In genomic region chr10:8296742-8297101, GRCh38 we compare ENCODE assay signal across 23 cellular contexts.
DNase-seq lines count a peak whose midpoint lies in the region; ATAC-seq, FAIRE-seq and TF ChIP-seq lines count a peak whose summit lies in the region.
"Had no signal": no experiment of that assay in that cellular context is flagged by ENCODE, and none has a peak within 500 bp of the region (broad histone marks: within the 10 kb centered on the region; RNA-seq: fewer than 3 reads in every experiment).

No MANE protein-coding gene starts in this region.

- H3K4me1 Mint-ChIP-seq in GM23338 (peaks cover 10% of the 10 kb centered on the region; the same call in 2 of the 3 replicates), T-helper 17 cell (peaks cover 16% of the 10 kb centered on the region)
- H3K4me1 Mint-ChIP-seq: CD8-positive, alpha-beta memory T cell had no signal

- H3K4me3 Mint-ChIP-seq in GM23338 (peak overlapping the region; percentile 55; the same call in 1 of the 3 replicates), T-helper 17 cell (no peak overlapping the region)
- H3K4me3 Mint-ChIP-seq: CD8-positive, alpha-beta memory T cell had no signal

- no peaks in the 10 kb centered on the region for H3K36me3 ChIP-seq in GM23338 (ENCODE audit: insufficient read depth)
- H3K36me3 ChIP-seq in iPS-15b (ENCODE audit: control insufficient read depth, insufficient read depth, low read length) = no peaks in the 10 kb centered on the region
- H3K36me3 ChIP-seq in trophoblast cell (ENCODE audit: control insufficient read depth in 1 of 2, insufficient read depth in 2 of 2, low read length in 2 of 2) = no peaks in the 10 kb centered on the region
- H3K36me3 ChIP-seq: MG63 had no signal

- H4K12ac ChIP-seq in trophoblast cell (ENCODE audit: low read depth, low read length) = no peak overlapping the region

- H4K8ac ChIP-seq in trophoblast cell (ENCODE audit: low read depth, low read length) = no peak overlapping the region

- no peaks in the 10 kb centered on the region for H3F3A ChIP-seq in GM23338 (replicated peaks; ENCODE audit: low read depth)

- WGBS in trophoblast cell (ENCODE audit: extremely low coverage, insufficient coverage, insufficient read length) = no CpG with 5 or more reads among the region's 2 CpGs

- no peaks in the 10 kb centered on the region for H3K9me3 Mint-ChIP-seq in GM23338
- H3K9me3 Mint-ChIP-seq: CD8-positive, alpha-beta memory T cell had no signal

- no peaks in the 10 kb centered on the region for H4K20me1 ChIP-seq in GM23338 (replicated peaks; ENCODE audit: insufficient read depth)

- peaks cover 3% of the 10 kb centered on the region; the same call in 1 of the 2 replicates for H3K9me2 ChIP-seq in GM23338 (ENCODE audit: insufficient read depth)

- H3K4me3 ChIP-seq in GM23338 (peak overlapping the region; percentile 49), iPS-15b (ENCODE audit: low read depth, low read length) (peak overlapping the region; percentile 56), trophoblast cell (ENCODE audit: low read depth, low read length) (no peak overlapping the region)
- H3K4me3 ChIP-seq: MG63 had no signal

- no peaks in the 10 kb centered on the region for H3K4me1 ChIP-seq in GM23338 (ENCODE audit: insufficient read depth)
- H3K4me1 ChIP-seq in iPS-15b (ENCODE audit: control insufficient read depth, insufficient read depth, low read length) = peaks cover 7% of the 10 kb centered on the region
- peaks cover 6 to 19% of the 10 kb centered on the region in 2 experiments for H3K4me1 ChIP-seq in trophoblast cell (ENCODE audit: control insufficient read depth in 1 of 2, insufficient read depth in 2 of 2, low read length in 2 of 2)

- no peak for FAIRE-seq in GM12892 (lab: Jason Lieb, UNC)
- FAIRE-seq: RCC 7860 had no signal

- H3K79me2 ChIP-seq in GM23338 (replicated peaks; ENCODE audit: insufficient read depth) = no peaks in the 10 kb centered on the region
- peaks cover 4% of the 10 kb centered on the region for H3K79me2 ChIP-seq in trophoblast cell (ENCODE audit: control insufficient read depth, insufficient read depth, low read length, poor library complexity)

- TF ChIP-seq CTCF in GM23338 (conservative IDR thresholded peaks at IDR 0.05; ENCODE audit: low read depth in 2 of 2) (no peak), GM20000 (IDR thresholded peaks at IDR 0.05; ENCODE audit: extremely low read depth, missing control alignments) (no peak)

- no peak overlapping the region for H3K23ac ChIP-seq in trophoblast cell (ENCODE audit: low read length)

- ATAC-seq in GM23338 = no peak
- no peak for ATAC-seq in T-helper 17 cell

- H3K4me2 ChIP-seq in GM23338 (peak overlapping the region; percentile 76), trophoblast cell (ENCODE audit: low read length) (peak overlapping the region; percentile 43)

- H3K27me3 ChIP-seq in GM23338 (ENCODE audit: insufficient read depth) (peaks cover 6% of the 10 kb centered on the region; the same call in 1 of the 2 replicates), iPS-15b (ENCODE audit: control insufficient read depth, insufficient read depth, low read length) (peaks cover 13% of the 10 kb centered on the region), trophoblast cell (ENCODE audit: insufficient read depth, low read length) (no peaks in the 10 kb centered on the region)

- no peak overlapping the region for H3K9ac ChIP-seq in iPS-15b (ENCODE audit: low read depth, low read length)
- H3K9ac ChIP-seq in trophoblast cell (ENCODE audit: low read length) = no peak overlapping the region

- H3K36me3 Mint-ChIP-seq in GM23338 (ENCODE audit: low read depth) = no peaks in the 10 kb centered on the region
- H3K36me3 Mint-ChIP-seq in T-helper 17 cell (ENCODE audit: low read depth) = no peaks in the 10 kb centered on the region
- H3K36me3 Mint-ChIP-seq: CD8-positive, alpha-beta memory T cell had no signal

- H3K27me3 Mint-ChIP-seq in GM23338 (ENCODE audit: insufficient read depth, low read depth, poor library complexity) = peaks cover 7% of the 10 kb centered on the region
- peaks cover 4% of the 10 kb centered on the region for H3K27me3 Mint-ChIP-seq in T-helper 17 cell

- H2BK5ac ChIP-seq in trophoblast cell (ENCODE audit: low read depth, low read length, poor library complexity) = peak overlapping the region; percentile 83

- no peak overlapping the region for H3K18ac ChIP-seq in trophoblast cell (ENCODE audit: low read length)

- H3K4ac ChIP-seq in trophoblast cell (ENCODE audit: low read depth, low read length) = no peak overlapping the region

- no peak overlapping the region for H3K27ac ChIP-seq in GM23338 (ENCODE audit: low read depth)
- peak overlapping the region; percentile 93 for H3K27ac ChIP-seq in trophoblast cell (ENCODE audit: low read depth, low read length)
- H3K27ac ChIP-seq: C4-2B had no signal

- no peak for DNase-seq in GM23338 (ENCODE audit: low spot score)
- no peak for DNase-seq in T-helper 17 cell
- no peak for DNase-seq in trophoblast cell
- DNase-seq in DMS153 (lab: John Stamatoyannopoulos, UW) = no peak
- no peak for DNase-seq in GM12892 (ENCODE audit: insufficient read length)
- no peak for DNase-seq in GM20000 (ENCODE audit: low spot score)
- DNase-seq in DMS53 treated with DMSO at 0.1 percent for 48 hours (lab: John Stamatoyannopoulos, UW; ENCODE audit: unreplicated experiment) = no peak
- DNase-seq: Calu3; CD8-positive, alpha-beta memory T cell; DMS53; EL; GOT3; MG63; NCI-H1417; NCI-H1694 treated with DMSO at 0.1 percent for 48 hours; NCI-H2081 treated with DMSO at 0.1 percent for 48 hours; NCI-H2171 treated with DMSO at 0.1 percent for 48 hours; NCI-H524 treated with DMSO at 0.1 percent for 48 hours; OCI-M1; Right ventricle myocardium superior had no signal

- peaks cover 27% of the 10 kb centered on the region for H3K79me1 ChIP-seq in trophoblast cell (ENCODE audit: low read length)

- H3K14ac ChIP-seq in trophoblast cell (ENCODE audit: low read length) = no peak overlapping the region

- H3K27ac Mint-ChIP-seq in GM23338 = no peak overlapping the region
- peak overlapping the region; percentile 72 for H3K27ac Mint-ChIP-seq in T-helper 17 cell

- H2BK120ac ChIP-seq in trophoblast cell (ENCODE audit: insufficient read depth, low read length, poor library complexity) = peak overlapping the region; percentile 87

- H3K9me3 ChIP-seq in T-helper 17 cell (ENCODE audit: control insufficient read depth, low read length, poor library complexity, severe bottlenecking) (no peaks in the 10 kb centered on the region), iPS-15b (ENCODE audit: control insufficient read depth, insufficient read depth, low read length) (no peaks in the 10 kb centered on the region), trophoblast cell (ENCODE audit: insufficient read depth, low read depth, low read length) (no peaks in the 10 kb centered on the region)
- H3K9me3 ChIP-seq: MG63 had no signal

- peak overlapping the region; percentile 55 for H4K91ac ChIP-seq in trophoblast cell (ENCODE audit: low read depth, low read length)

- no peak overlapping the region for H2AK5ac ChIP-seq in trophoblast cell (ENCODE audit: low read length)

- H2BK12ac ChIP-seq in trophoblast cell (ENCODE audit: low read length) = no peak overlapping the region

- no peak for TF ChIP-seq POLR2A in GM12892 (IDR thresholded peaks at IDR 0.05; ENCODE audit: low read depth, low read length)

- H2AFZ ChIP-seq in GM23338 = 0 out of 2 replicates have a peak overlapping the region, but pooled peaks have one; percentile 89
- H2AFZ ChIP-seq in trophoblast cell (ENCODE audit: insufficient read depth, low read length, poor library complexity) = no peak overlapping the region

TF ChIP-seq in GM23338, 12 proteins besides CTCF, POLR2A, EP300 and RAD21 (continues in another document):
- TF ChIP-seq EZH2 (IDR thresholded peaks at IDR 0.05; ENCODE audit: low read depth, unreplicated experiment) = no peak
- TF ChIP-seq ZNF114 (CRISPR knock-in tag; IDR thresholded peaks at IDR 0.05) = no peak
- no peak for TF ChIP-seq POLR2AphosphoS5 (IDR thresholded peaks at IDR 0.05; ENCODE audit: low read depth)
- TF ChIP-seq STAT1 (IDR thresholded peaks at IDR 0.05; ENCODE audit: unreplicated experiment) = no peak
- no peak for TF ChIP-seq CREB1 (CRISPR knock-in tag; IDR thresholded peaks at IDR 0.05; ENCODE audit: low read depth)
